In the genomic region with DNA sequence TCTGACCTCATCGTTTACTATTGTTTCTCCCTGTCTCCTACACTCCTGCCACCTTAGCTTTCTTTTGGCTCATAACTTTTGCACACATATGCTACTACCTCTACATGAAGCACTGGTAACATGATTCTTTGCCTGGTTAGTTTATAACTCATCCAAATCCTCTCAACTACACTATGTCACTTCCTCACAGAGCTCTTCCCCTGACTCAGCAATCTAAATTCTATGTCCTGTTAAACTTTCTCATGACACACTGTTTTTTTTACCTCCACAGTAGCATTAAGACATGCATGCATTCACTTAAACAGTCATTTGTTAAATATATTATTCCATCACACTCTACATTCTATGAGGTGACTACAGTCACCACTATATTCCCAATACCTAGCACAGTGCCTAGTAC, we compare ENCODE assay signal across 13 cellular contexts. TPM values are rescaled to one million over a fixed set of nuclear protein-coding genes. Genes with fewer than 3 reads are reported as not detected.
DNase-seq lines count a peak whose midpoint lies in the region; ATAC-seq and TF ChIP-seq lines count a peak whose summit lies in the region.
"Had no signal": no experiment of that assay in that cellular context is flagged by ENCODE, and none has a peak within 500 bp of the region (broad histone marks: within the 10 kb centered on the region; RNA-seq: fewer than 3 reads in every experiment).

No MANE protein-coding gene starts in this region.

- H3K9ac ChIP-seq in skeletal muscle satellite cell (ENCODE audit: low read depth, low read length): no peak overlapping the region
- H3K9ac ChIP-seq: BLaER1 had no signal

- H3K9me3 Mint-ChIP-seq in activated CD4-positive, alpha-beta T cell treated with anti-CD3 and anti-CD28 coated beads for 36 hours (ENCODE audit: low read depth): no peaks in the 10 kb centered on the region

- peaks cover 14% of the 10 kb centered on the region for H3K36me3 ChIP-seq in skeletal muscle satellite cell (ENCODE audit: insufficient read depth, low read length)

- peaks cover 8% of the 10 kb centered on the region for H3K36me3 Mint-ChIP-seq in activated CD4-positive, alpha-beta T cell treated with anti-CD3 and anti-CD28 coated beads for 36 hours (ENCODE audit: low read depth)

- H3K4me1 Mint-ChIP-seq in activated CD4-positive, alpha-beta T cell treated with anti-CD3 and anti-CD28 coated beads for 36 hours: peaks cover 27% of the 10 kb centered on the region

- POLR2A ChIA-PET in activated CD4-positive, alpha-beta T cell treated with anti-CD3 and anti-CD28 coated beads for 36 hours (lab: Charles Lee): no interaction called here
- POLR2A ChIA-PET in RWPE1 (lab: Yijun Ruan, JAX; ENCODE audit: low non-redundant PET): no interaction called here

- ATAC-seq in activated CD4-positive, alpha-beta T cell treated with anti-CD3 and anti-CD28 coated beads for 36 hours: peak; percentile 57
- ATAC-seq in HG03457 (IDR thresholded peaks at IDR 0.05; ENCODE audit: unreplicated experiment) (no peak), GM18861 (IDR thresholded peaks at IDR 0.05; ENCODE audit: unreplicated experiment) (no peak)

- peak overlapping the region; percentile 51 for H3K4me2 ChIP-seq in skeletal muscle satellite cell (ENCODE audit: low read length)
- H3K4me2 ChIP-seq: BLaER1 had no signal

- CTCF ChIA-PET in activated CD4-positive, alpha-beta T cell treated with anti-CD3 and anti-CD28 coated beads for 36 hours (lab: Charles Lee): interaction anchor here (0.9 kb wide), 1 partner anchor 215 kb away, joined by 4 read pairs; no protein-coding TSS in a partner anchor
- CTCF ChIA-PET in RWPE1 (lab: Yijun Ruan, JAX): no interaction called here

- peaks cover 15% of the 10 kb centered on the region for H3K4me1 ChIP-seq in skeletal muscle satellite cell (ENCODE audit: control insufficient read depth, insufficient read depth, low read length)
- H3K4me1 ChIP-seq: BLaER1 had no signal

- intact Hi-C loops in activated CD4-positive, alpha-beta T cell treated with anti-CD3 and anti-CD28 coated beads for 36 hours (cut with DNase I, micrococcal nuclease): no loop called here

- H3K4me3 Mint-ChIP-seq in activated CD4-positive, alpha-beta T cell treated with anti-CD3 and anti-CD28 coated beads for 36 hours: no peak overlapping the region

- no peak for DNase-seq in activated CD4-positive, alpha-beta T cell treated with anti-CD3 and anti-CD28 coated beads for 36 hours
- DNase-seq in activated CD4-positive, alpha-beta T cell treated with anti-CD3 and anti-CD28 coated beads for 4 hours: no peak
- no peak for DNase-seq in RWPE1 (ENCODE audit: low spot score)
- DNase-seq in epithelial cell of proximal tubule (ENCODE audit: low read depth): peak; percentile 95
- DNase-seq in NCI-H2081 (lab: John Stamatoyannopoulos, UW): no peak
- DNase-seq: aorta; NCI-H187; stimulated activated CD4-positive, alpha-beta T cell treated with anti-CD3 and anti-CD28 coated beads, Interleukin-2, amount 100 ng/mL, for 24 hours had no signal

- no peaks in the 10 kb centered on the region for H3K9me3 ChIP-seq in skeletal muscle satellite cell (replicated peaks; ENCODE audit: low read length)
- H3K9me3 ChIP-seq: BLaER1 had no signal

- no peaks in the 10 kb centered on the region for H3K27me3 Mint-ChIP-seq in activated CD4-positive, alpha-beta T cell treated with anti-CD3 and anti-CD28 coated beads for 36 hours

- TF ChIP-seq CTCF in RWPE1 (conservative IDR thresholded peaks at IDR 0.05; ENCODE audit: low read depth): no peak
- no peak for TF ChIP-seq CTCF in epithelial cell of proximal tubule (conservative IDR thresholded peaks at IDR 0.05; ENCODE audit: low read depth, low read length)

- H3K27me3 ChIP-seq in skeletal muscle satellite cell (ENCODE audit: control insufficient read depth, insufficient read depth, low read length): no peaks in the 10 kb centered on the region
- H3K27me3 ChIP-seq: BLaER1 had no signal

- no peak overlapping the region for H3K4me3 ChIP-seq in epithelial cell of proximal tubule (ENCODE audit: low read depth, low read length)
- H3K4me3 ChIP-seq in skeletal muscle satellite cell (ENCODE audit: low read length): no peak overlapping the region
- H3K4me3 ChIP-seq: BLaER1, lung had no signal

- H3K27ac Mint-ChIP-seq in activated CD4-positive, alpha-beta T cell treated with anti-CD3 and anti-CD28 coated beads for 36 hours: peak overlapping the region; percentile 21

- peak overlapping the region; percentile 37 for H3K27ac ChIP-seq in RWPE1
- H3K27ac ChIP-seq: BLaER1 had no signal

RNA-seq across cellular contexts. Expression of gene APPBP2, which starts 19.7 kb away (rescaled TPM):
- 10 to 100 TPM; 21.4 to 28.8 TPM for total RNA-seq in activated CD4-positive, alpha-beta T cell treated with anti-CD3 and anti-CD28 coated beads for 36 hours
- total RNA-seq in epithelial cell of proximal tubule: 14.5 and 16.5 TPM in 2 replicates
- 24.2 and 27.6 TPM in 2 replicates for total RNA-seq in skeletal muscle satellite cell (2012; rRNA removed)
